21 cellular contexts compared by ENCODE assay signal in the genomic region with DNA sequence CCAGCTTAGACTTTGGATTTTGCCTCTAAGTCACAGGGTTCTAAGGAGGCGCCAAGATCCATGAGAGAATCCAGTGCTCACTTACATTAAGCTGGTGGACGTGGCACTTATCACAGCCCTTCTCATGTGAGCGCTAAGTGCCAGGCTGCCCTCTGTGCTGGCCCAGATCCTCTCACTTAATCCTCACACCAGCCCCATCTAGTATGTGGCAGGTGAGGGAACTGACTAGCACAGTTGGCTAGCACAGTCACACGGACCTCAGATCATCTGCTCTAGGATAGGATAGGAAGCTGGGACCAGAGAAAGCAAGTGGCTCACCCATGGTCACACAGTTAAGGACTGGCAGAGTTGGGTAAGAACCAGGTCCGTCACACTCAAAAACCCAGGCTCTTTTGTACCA. TPM values are rescaled to one million over a fixed set of nuclear protein-coding genes. Genes with fewer than 3 reads are reported as not detected.
DNase-seq lines count a peak whose midpoint lies in the region; ATAC-seq and TF ChIP-seq lines count a peak whose summit lies in the region.
"Had no signal": no experiment of that assay in that cellular context is flagged by ENCODE, and none has a peak within 500 bp of the region (broad histone marks: within the 10 kb centered on the region; RNA-seq: fewer than 3 reads in every experiment).

No MANE protein-coding gene starts in this region.

- peaks cover 25% of the 10 kb centered on the region for H3K4me1 ChIP-seq in OCI-LY7 (ENCODE audit: insufficient read depth, low read length, poor library complexity, severe bottlenecking)
- H3K4me1 ChIP-seq in osteoblast (ENCODE audit: insufficient read depth, low read length) = peaks cover 25% of the 10 kb centered on the region

- no peaks in the 10 kb centered on the region for H3K9me2 ChIP-seq in OCI-LY7 (ENCODE audit: insufficient read depth, low read length)

- ATAC-seq in HG02678 (IDR thresholded peaks at IDR 0.05; ENCODE audit: unreplicated experiment) = no peak
- ATAC-seq: activated CD4-positive, alpha-beta T cell treated with anti-CD3 and anti-CD28 coated beads for 36 hours; heart left ventricle; left ventricle myocardium superior; T-cell; upper lobe of right lung had no signal

- DNase-seq in AG20443 (ENCODE audit: low spot score) (peak; percentile 4), OCI-LY7 (ENCODE audit: low spot score) (no peak), kidney tubule cell (ENCODE audit: low spot score) (peak; percentile 42), osteoblast (ENCODE audit: insufficient read length, low spot score, missing footprints) (peak; percentile 41), Kasumi-1 (lab: John Stamatoyannopoulos, UW) (no peak), NCI-H1048 (lab: John Stamatoyannopoulos, UW) (no peak)
- no peak for DNase-seq in NK-92 treated with Interleukin-12 subunit alpha and Interleukin-12 subunit beta, amount 100 ng/mL, for 24 hours (lab: John Stamatoyannopoulos, UW)
- DNase-seq: ACHN; activated CD4-positive, alpha-beta T cell treated with anti-CD3 and anti-CD28 coated beads for 36 hours; activated naive CD4-positive, alpha-beta T cell treated with anti-CD3 and anti-CD28 coated beads, Interleukin-2, amount 50 U/mL, for 16 hours; activated T-cell treated with anti-CD3 and anti-CD28 coated beads, Interleukin-2, amount 50 U/mL, for 48 hours; anterior cingulate cortex; C1 segment of cervical spinal cord; EL; heart left ventricle; left ventricle myocardium superior; MM.1S; NCI-H748 treated with DMSO at 0.1 percent for 48 hours; T-cell; upper lobe of right lung had no signal

- H3K36me3 ChIP-seq in OCI-LY7 (ENCODE audit: insufficient read depth, low read length) (no peaks in the 10 kb centered on the region), osteoblast (ENCODE audit: insufficient read depth, low read length) (peaks cover 51% of the 10 kb centered on the region)

- POLR2A ChIA-PET in OCI-LY7 (lab: Charles Lee) = interaction anchor here (1.1 kb wide), 1 partner anchor 16 kb away, joined by 3 read pairs; no protein-coding TSS in a partner anchor

- CTCF ChIA-PET in OCI-LY7 (lab: Charles Lee; ENCODE audit: unreplicated experiment) = no interaction called here

- intact Hi-C loops in OCI-LY7 (cut with micrococcal nuclease; ENCODE audit: unreplicated experiment) = no loop called here

- H3K4me2 ChIP-seq in OCI-LY7 (ENCODE audit: low read length) (no peak overlapping the region), osteoblast (ENCODE audit: insufficient read depth, low read length) (no peak overlapping the region)

- H3K4me3 ChIP-seq in OCI-LY7 (ENCODE audit: low read depth, low read length, poor library complexity, severe bottlenecking) (no peak overlapping the region), osteoblast (ENCODE audit: insufficient read depth, low read length) (no peak overlapping the region)

- H3K79me2 ChIP-seq in OCI-LY7 (ENCODE audit: insufficient read depth, low read depth, low read length) (no peaks in the 10 kb centered on the region), osteoblast (ENCODE audit: insufficient read depth, low read length) (peaks cover 43% of the 10 kb centered on the region)

- TF ChIP-seq CTCF in OCI-LY7 (conservative IDR thresholded peaks at IDR 0.05; ENCODE audit: low read length) (no peak), osteoblast (IDR thresholded peaks at IDR 0.05; ENCODE audit: extremely low read depth, low read depth, low read length) (no peak)

- H2AFZ ChIP-seq in OCI-LY7 (ENCODE audit: low read length) (peak overlapping the region; percentile 39; the same call in 1 of the 2 replicates), osteoblast (ENCODE audit: low read length) (no peak overlapping the region)

- H3K27ac ChIP-seq in OCI-LY7 (ENCODE audit: low read depth, low read length, poor library complexity, severe bottlenecking) (no peak overlapping the region), osteoblast (ENCODE audit: low read depth, low read length) (no peak overlapping the region)
- H3K27ac ChIP-seq: heart left ventricle, upper lobe of right lung had no signal

- H3K9me3 ChIP-seq in OCI-LY7 (ENCODE audit: low read length) = no peaks in the 10 kb centered on the region
- H3K9me3 ChIP-seq in osteoblast (ENCODE audit: low read depth, low read length) = no peaks in the 10 kb centered on the region
- H3K9me3 ChIP-seq: heart left ventricle, upper lobe of right lung had no signal

- H4K20me1 ChIP-seq in OCI-LY7 (ENCODE audit: insufficient read depth, low read length) (no peaks in the 10 kb centered on the region), osteoblast (ENCODE audit: insufficient read depth, low read length) (peaks cover 4% of the 10 kb centered on the region)

- no TSS peak for BruUV-seq in OCI-LY7 (replicated peaks; lab: Mats Ljungman, UMichigan)

- no peaks in the 10 kb centered on the region for H3K27me3 ChIP-seq in osteoblast (ENCODE audit: insufficient read depth, low read length)
- H3K27me3 ChIP-seq: heart left ventricle, upper lobe of right lung had no signal

RNA-seq across cellular contexts. Expression of a gene that starts 3.7 kb away (rescaled TPM):
- total RNA-seq in OCI-LY7 (2014; rRNA removed; shearing (Covaris generic)) = 2.2 and 2.9 TPM in 2 replicates
- total RNA-seq in OCI-LY7 (2022) (8.5 and 13.9 TPM in 2 replicates), osteoblast (411 and 475 TPM in 2 replicates)

RNA-seq across cellular contexts. Expression of a gene that starts 15.4 kb away (rescaled TPM):
- total RNA-seq in OCI-LY7 (2014; rRNA removed; shearing (Covaris generic)) = 178 and 242 TPM in 2 replicates
- total RNA-seq in OCI-LY7 (2022) = 360 TPM in 2 replicates
- total RNA-seq in osteoblast = 12.7 and 13.6 TPM in 2 replicates

Comparison
In these comparisons a context has a peak if more than half of its experiments do, and no peak if none do; other contexts are left out.
1. DNase-seq: peak in AG20443 (single experiment), kidney tubule cell (single experiment) and osteoblast (single experiment); none in OCI-LY7 (single experiment), Kasumi-1 (0 of 2), NCI-H1048 (single experiment) and NK-92 treated with Interleukin-12 subunit alpha and Interleukin-12 subunit beta, amount 100 ng/mL, for 24 hours (single experiment).
2. RNA of a gene that starts 3.7 kb away (total RNA-seq): 411 to 475 TPM in osteoblast; 2.2 to 13.9 TPM in OCI-LY7; every median in the first group is over 10 times any median in the second.
3. RNA of a gene that starts 15.4 kb away (total RNA-seq): 178 to 360 TPM in OCI-LY7; 12.7 to 13.6 TPM in osteoblast; every median in the first group is over 10 times any median in the second.